ENCODE assay signal across 15 cellular contexts in the genomic region with DNA sequence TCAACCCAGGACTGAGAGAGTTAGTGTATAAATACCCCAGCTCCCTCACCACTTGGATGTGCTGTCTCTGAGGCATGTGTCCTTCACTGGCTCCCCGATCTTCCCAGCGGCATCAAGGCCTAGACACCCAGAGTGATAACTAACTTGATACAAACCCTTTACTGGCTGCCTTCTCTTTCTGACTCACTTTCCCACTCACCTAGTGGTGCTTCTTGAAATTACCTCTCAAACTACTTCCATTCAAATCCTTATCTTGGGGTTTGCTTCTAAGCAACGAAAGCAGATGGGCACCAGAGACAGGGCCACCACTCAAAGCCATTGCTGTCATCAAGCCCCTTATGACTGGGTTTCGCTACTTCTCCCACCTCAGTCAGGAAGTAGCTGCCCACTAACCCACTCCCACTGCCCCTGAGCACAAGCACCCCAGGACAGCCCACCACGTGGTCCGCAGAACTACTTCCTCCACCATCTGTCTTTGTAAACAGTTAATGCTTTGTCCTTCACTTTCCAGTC. TPM values are rescaled to one million over a fixed set of nuclear protein-coding genes. Genes with fewer than 3 reads are reported as not detected.
DNase-seq lines count a peak whose midpoint lies in the region; ATAC-seq, FAIRE-seq and TF ChIP-seq lines count a peak whose summit lies in the region.
"Had no signal": no experiment of that assay in that cellular context is flagged by ENCODE, and none has a peak within 500 bp of the region (broad histone marks: within the 10 kb centered on the region; RNA-seq: fewer than 3 reads in every experiment).

No MANE protein-coding gene starts in this region.

- no peak overlapping the region for H3K4me2 ChIP-seq in OCI-LY7 (ENCODE audit: low read length)

- peaks cover 9% of the 10 kb centered on the region for H3K4me1 ChIP-seq in OCI-LY7 (ENCODE audit: insufficient read depth, low read length, poor library complexity, severe bottlenecking)
- H3K4me1 ChIP-seq in foreskin keratinocyte: peaks cover 14% of the 10 kb centered on the region

- TF ChIP-seq CTCF in OCI-LY7 (conservative IDR thresholded peaks at IDR 0.05; ENCODE audit: low read length) (peak; percentile 59), foreskin keratinocyte (conservative IDR thresholded peaks at IDR 0.05) (peak; percentile 33), omental fat pad (IDR thresholded peaks at IDR 0.05) (no peak)

- H3K36me3 ChIP-seq in OCI-LY7 (ENCODE audit: insufficient read depth, low read length): no peaks in the 10 kb centered on the region
- H3K36me3 ChIP-seq: tibial nerve had no signal

- no peak for ATAC-seq in Right ventricle myocardium superior (ENCODE audit: poor library complexity)
- no peak for ATAC-seq in foreskin keratinocyte
- no peak for ATAC-seq in GM19467 (IDR thresholded peaks at IDR 0.05; ENCODE audit: unreplicated experiment)
- no peak for ATAC-seq in HG02981 (IDR thresholded peaks at IDR 0.05; ENCODE audit: unreplicated experiment)
- no peak for ATAC-seq in omental fat pad (ENCODE audit: low FRiP score)

- DNase-seq in cardiac septum (ENCODE audit: low spot score) (peak; percentile 10), Right ventricle myocardium superior (no peak), OCI-LY7 (ENCODE audit: low spot score) (no peak), foreskin keratinocyte (no peak), omental fat pad (ENCODE audit: low spot score) (no peak), GM12891 (ENCODE audit: insufficient read length, low spot score) (no peak)
- DNase-seq: anterior cingulate cortex, NCI-H1092 treated with DMSO at 0.1 percent for 48 hours, NCI-H69, retina had no signal

- H3K27me3 ChIP-seq in foreskin keratinocyte: no peaks in the 10 kb centered on the region
- H3K27me3 ChIP-seq: tibial nerve had no signal

- H4K20me1 ChIP-seq in OCI-LY7 (ENCODE audit: insufficient read depth, low read length): no peaks in the 10 kb centered on the region

- H3K27ac ChIP-seq in OCI-LY7 (ENCODE audit: low read depth, low read length, poor library complexity, severe bottlenecking) (no peak overlapping the region), foreskin keratinocyte (no peak overlapping the region)
- H3K27ac ChIP-seq: C4-2B had no signal

- intact Hi-C loops in cardiac septum (cut with DNase I) (no loop called here), Right ventricle myocardium superior (cut with DNase I) (no loop called here), OCI-LY7 (cut with micrococcal nuclease; ENCODE audit: unreplicated experiment) (no loop called here)

- no peaks in the 10 kb centered on the region for H3K9me2 ChIP-seq in OCI-LY7 (ENCODE audit: insufficient read depth, low read length)

- no peaks in the 10 kb centered on the region for H3K9me3 ChIP-seq in OCI-LY7 (ENCODE audit: low read length)

- no peaks in the 10 kb centered on the region for H3K79me2 ChIP-seq in OCI-LY7 (ENCODE audit: insufficient read depth, low read depth, low read length)

- no peak overlapping the region for H3K4me3 ChIP-seq in OCI-LY7 (ENCODE audit: low read depth, low read length, poor library complexity, severe bottlenecking)
- H3K4me3 ChIP-seq: tibial nerve had no signal

- H2AFZ ChIP-seq in OCI-LY7 (ENCODE audit: low read length): no peak overlapping the region

- FAIRE-seq in GM12891 (lab: Jason Lieb, UNC): no peak
- FAIRE-seq: endothelial cell of umbilical vein had no signal

- POLR2A ChIA-PET in OCI-LY7 (lab: Charles Lee): interaction anchor here (0.6 to 0.8 kb wide), 2 partner anchors 109 to 1548 kb away, joined by 3 read pairs; no protein-coding TSS in a partner anchor

- no TSS peak for BruUV-seq in OCI-LY7 (replicated peaks; lab: Mats Ljungman, UMichigan)

- CTCF ChIA-PET in OCI-LY7 (lab: Charles Lee; ENCODE audit: unreplicated experiment): no interaction called here

- TF ChIP-seq POLR2A in GM12891 (IDR thresholded peaks at IDR 0.05; ENCODE audit: low read depth, low read length): no peak

TF ChIP-seq in GM12891, 5 proteins besides CTCF, POLR2A, EP300 and RAD21:
- TF ChIP-seq TAF1 (IDR thresholded peaks at IDR 0.05; ENCODE audit: low read depth, low read length): no peak
- TF ChIP-seq PAX5 (IDR thresholded peaks at IDR 0.05; ENCODE audit: insufficient read depth, low read length, severe bottlenecking): no peak
- TF ChIP-seq POLR2AphosphoS5 (IDR thresholded peaks at IDR 0.05; ENCODE audit: low read depth, low read length): no peak
- no peak for TF ChIP-seq POU2F2 (IDR thresholded peaks at IDR 0.05; ENCODE audit: low read depth, low read length)

RNA-seq across cellular contexts. Expression of a gene that starts 17.2 kb away (rescaled TPM):
- total RNA-seq in cardiac septum (69.2 TPM), Right ventricle myocardium superior (45.5 TPM), OCI-LY7 (2022) (51.4 and 57.0 TPM in 2 replicates), foreskin keratinocyte (169 and 246 TPM in 2 replicates), omental fat pad (100 to 1,000 TPM; 363 to 395 (median 384) TPM)
- total RNA-seq in OCI-LY7 (2014; rRNA removed; shearing (Covaris generic)): 24.2 and 25.6 TPM in 2 replicates
- polyA plus RNA-seq in foreskin keratinocyte: 108 and 116 TPM in 2 replicates
- polyA plus RNA-seq in GM12891 (2012; ENCODE audit: low read depth, missing spikeins): 48.8 TPM

Comparison
In these comparisons a context has a peak if more than half of its experiments do, and no peak if none do; other contexts are left out.
1. CTCF ChIP-seq: peak in OCI-LY7 (single experiment) and foreskin keratinocyte (single experiment); none in omental fat pad (0 of 3).